ENCODE assay signal across 8 cellular contexts in genomic region chr5:139787568-139788293, GRCh38. TPM values are rescaled to one million over a fixed set of nuclear protein-coding genes. Genes with fewer than 3 reads are reported as not detected.
DNase-seq lines count a peak whose midpoint lies in the region; ATAC-seq and TF ChIP-seq lines count a peak whose summit lies in the region.

No MANE protein-coding gene starts in this region.

- TF ChIP-seq CTCF in DND-41 (IDR thresholded peaks at IDR 0.05; ENCODE audit: borderline replicate concordance, extremely low read depth, low read length, poor library complexity, severe bottlenecking) = peak; percentile 92
- TF ChIP-seq CTCF in GM23338 (conservative IDR thresholded peaks at IDR 0.05; ENCODE audit: low read depth in 2 of 2) = peak; percentile 84 to 93
- TF ChIP-seq CTCF in SK-N-SH (IDR thresholded peaks at IDR 0.05) = peak; percentile 87
- peak; percentile 76 for TF ChIP-seq CTCF in osteocyte (IDR thresholded peaks at IDR 0.05)
- peak; percentile 96 for TF ChIP-seq CTCF in thoracic aorta (IDR thresholded peaks at IDR 0.05)

- H3K4me3 Mint-ChIP-seq in GM23338 (peak overlapping the region; percentile 86), osteocyte (ENCODE audit: unreplicated experiment) (peak overlapping the region; percentile 88)

- peak; percentile 96 for TF ChIP-seq RAD21 in SK-N-SH (IDR thresholded peaks at IDR 0.05; ENCODE audit: low read length)

- no peaks in the 10 kb centered on the region; the same call in 2 of the 3 replicates for H3K36me3 Mint-ChIP-seq in GM23338 (ENCODE audit: low read depth)
- H3K36me3 Mint-ChIP-seq in activated naive CD4-positive, alpha-beta T cell treated with anti-CD3 and anti-CD28 coated beads, Interleukin-2, amount 50 U/mL, for 72 hours = no peaks in the 10 kb centered on the region
- no peaks in the 10 kb centered on the region for H3K36me3 Mint-ChIP-seq in osteocyte (ENCODE audit: unreplicated experiment)

- intact Hi-C loops in head of caudate nucleus (cut with DNase I) = loop anchor here (2.0 to 10.0 kb wide), 5 partner anchors 40 to 367 kb away; no protein-coding TSS in a partner anchor

- H4K20me1 ChIP-seq in DND-41 (ENCODE audit: insufficient read depth, low read length) (peaks cover 10% of the 10 kb centered on the region), GM23338 (replicated peaks; ENCODE audit: insufficient read depth) (no peaks in the 10 kb centered on the region), SK-N-SH (ENCODE audit: insufficient read depth) (no peaks in the 10 kb centered on the region)

- H3K27ac Mint-ChIP-seq in GM23338 = no peak overlapping the region
- H3K27ac Mint-ChIP-seq in activated naive CD4-positive, alpha-beta T cell treated with anti-CD3 and anti-CD28 coated beads, Interleukin-2, amount 50 U/mL, for 72 hours = peak overlapping the region in 1 of 2 donors; percentile 77
- H3K27ac Mint-ChIP-seq in osteocyte (ENCODE audit: unreplicated experiment) = peak overlapping the region; percentile 62

- H3K36me3 ChIP-seq in DND-41 (ENCODE audit: insufficient read depth, low read length) (no peaks in the 10 kb centered on the region), GM23338 (ENCODE audit: insufficient read depth) (no peaks in the 10 kb centered on the region), SK-N-SH (replicated peaks in 1 of 2; ENCODE audit: control insufficient read depth in 1 of 2, insufficient read depth in 2 of 2, low read length in 1 of 2) (no peaks in the 10 kb centered on the region), thoracic aorta (no peaks in the 10 kb centered on the region)

- ATAC-seq in DND-41 (ENCODE audit: insufficient read depth, low read depth) (peak; percentile 89), GM23338 (peak; percentile 79), thoracic aorta (ENCODE audit: insufficient number of reproducible peaks, low FRiP score, low read depth) (peak; percentile 90)
- ATAC-seq in activated naive CD4-positive, alpha-beta T cell treated with anti-CD3 and anti-CD28 coated beads, Interleukin-2, amount 50 U/mL, for 72 hours = peak; percentile 86 to 91

- H3K4me2 ChIP-seq in DND-41 (ENCODE audit: insufficient read depth, low read length) = peak overlapping the region; percentile 54
- H3K4me2 ChIP-seq in GM23338 = peak overlapping the region; percentile 100
- peak overlapping the region; percentile 99 for H3K4me2 ChIP-seq in SK-N-SH

- H3K27ac ChIP-seq in DND-41 (ENCODE audit: low read length) (no peak overlapping the region), GM23338 (ENCODE audit: low read depth) (no peak overlapping the region), SK-N-SH (ENCODE audit: low read depth in 2 of 2, low read length in 1 of 2) (no peak overlapping the region; a peak in 1 of 4 replicates), thoracic aorta (peak overlapping the region; percentile 85 to 95)

- H3K9me3 Mint-ChIP-seq in GM23338 (no peaks in the 10 kb centered on the region), osteocyte (ENCODE audit: unreplicated experiment) (no peaks in the 10 kb centered on the region)
- no peaks in the 10 kb centered on the region for H3K9me3 Mint-ChIP-seq in activated naive CD4-positive, alpha-beta T cell treated with anti-CD3 and anti-CD28 coated beads, Interleukin-2, amount 50 U/mL, for 72 hours

- H2AFZ ChIP-seq in DND-41 (ENCODE audit: low read depth, low read length) = 0 out of 2 replicates have a peak overlapping the region, but pooled peaks have one; percentile 24
- peak overlapping the region; percentile 100 for H2AFZ ChIP-seq in GM23338
- peak overlapping the region; percentile 96 for H2AFZ ChIP-seq in SK-N-SH (ENCODE audit: low read depth)

- H3K4me1 Mint-ChIP-seq in GM23338 (peaks cover 4% of the 10 kb centered on the region), osteocyte (ENCODE audit: unreplicated experiment) (no peaks in the 10 kb centered on the region)

- H3K27me3 ChIP-seq in DND-41 (ENCODE audit: insufficient read depth, low read length, poor library complexity) = peaks cover 5% of the 10 kb centered on the region
- H3K27me3 ChIP-seq in GM23338 (ENCODE audit: insufficient read depth) = peaks cover 45% of the 10 kb centered on the region
- H3K27me3 ChIP-seq in SK-N-SH (ENCODE audit: insufficient read depth) = no peaks in the 10 kb centered on the region; the same call in 1 of the 2 replicates
- no peaks in the 10 kb centered on the region for H3K27me3 ChIP-seq in thoracic aorta (replicated peaks; ENCODE audit: insufficient read depth)

- no peak overlapping the region for H3K9ac ChIP-seq in DND-41 (ENCODE audit: low read depth, low read length)
- peak overlapping the region; percentile 84 for H3K9ac ChIP-seq in SK-N-SH

- H3K9me3 ChIP-seq in DND-41 (ENCODE audit: insufficient read depth, low read length, severe bottlenecking) = no peaks in the 10 kb centered on the region
- no peaks in the 10 kb centered on the region for H3K9me3 ChIP-seq in SK-N-SH
- no peaks in the 10 kb centered on the region for H3K9me3 ChIP-seq in thoracic aorta

- H3K4me1 ChIP-seq in DND-41 (ENCODE audit: insufficient read depth, low read length) (peaks cover 8% of the 10 kb centered on the region), GM23338 (ENCODE audit: insufficient read depth) (peaks cover 3% of the 10 kb centered on the region; the same call in 1 of the 2 replicates), SK-N-SH (ENCODE audit: control insufficient read depth in 1 of 2, insufficient read depth in 2 of 2, low read depth in 1 of 2, low read length in 1 of 2) (peaks cover 0 to 3% of the 10 kb centered on the region in 2 experiments; a peak in 1 of 4 replicates), thoracic aorta (ENCODE audit: control insufficient read depth in 1 of 2, low read depth in 2 of 2) (peaks cover 4 to 8% of the 10 kb centered on the region in 2 donors)

- DNase-seq in DND-41 (peak; percentile 75), GM23338 (ENCODE audit: low spot score) (peak; percentile 89), LoVo (ENCODE audit: low spot score) (peak; percentile 84), SK-N-SH (peak; percentile 98), head of caudate nucleus (peak; percentile 73 to 99 (median 94)), osteocyte (ENCODE audit: extremely low spot score, unreplicated experiment) (peak; percentile 98), thoracic aorta (ENCODE audit: low spot score) (peak; percentile 70)
- peak; percentile 83 to 93 for DNase-seq in activated naive CD4-positive, alpha-beta T cell treated with anti-CD3 and anti-CD28 coated beads, Interleukin-2, amount 50 U/mL, for 72 hours (ENCODE audit: low spot score in 2 of 2)

- POLR2A ChIA-PET in SK-N-SH (lab: Yijun Ruan, JAX) = interaction anchor here (0.9 to 1.6 kb wide), 3 partner anchors 13 to 256 kb away, joined by 3 to 10 read pairs (median 3); partner anchors contain the start of gene NRG2

- CTCF ChIA-PET in SK-N-SH (lab: Yijun Ruan, JAX) = interaction anchor here (0.6 to 13.0 kb wide), 100 partner anchors 9 to 555 kb away, joined by 3 to 484 read pairs (median 4); partner anchors contain the start of genes NRG2 and PSD2

- H3K4me3 ChIP-seq in DND-41 (ENCODE audit: low read depth in 1 of 2, low read length in 2 of 2) (no peak overlapping the region), GM23338 (peak overlapping the region; percentile 97), SK-N-SH (ENCODE audit: low read depth in 2 of 2, low read length in 1 of 2) (peak overlapping the region; percentile 56 to 80), thoracic aorta (peak overlapping the region; percentile 94)

- H3K79me2 ChIP-seq in DND-41 (ENCODE audit: insufficient read depth, low read length) = no peaks in the 10 kb centered on the region
- H3K79me2 ChIP-seq in GM23338 (replicated peaks; ENCODE audit: insufficient read depth) = no peaks in the 10 kb centered on the region
- H3K79me2 ChIP-seq in SK-N-SH (ENCODE audit: insufficient read depth) = no peaks in the 10 kb centered on the region

- TF ChIP-seq EP300 in SK-N-SH (IDR thresholded peaks at IDR 0.05; ENCODE audit: borderline replicate concordance in 1 of 2, low read depth in 1 of 2, low read length in 1 of 2) = no peak

- under 1% methylated on average over 20 of the region's 57 CpGs for WGBS in SK-N-SH (ENCODE audit: low lambda C conversion rate)

- H3K9me2 ChIP-seq in GM23338 (ENCODE audit: insufficient read depth) (no peaks in the 10 kb centered on the region), SK-N-SH (no peaks in the 10 kb centered on the region)

- H3K27me3 Mint-ChIP-seq in GM23338 (ENCODE audit: insufficient read depth, low read depth, poor library complexity) (peaks cover 34% of the 10 kb centered on the region), osteocyte (ENCODE audit: unreplicated experiment) (peaks cover 30% of the 10 kb centered on the region)

- H3F3A ChIP-seq in GM23338 (replicated peaks; ENCODE audit: low read depth) (no peaks in the 10 kb centered on the region), SK-N-SH (replicated peaks; ENCODE audit: insufficient read depth) (no peaks in the 10 kb centered on the region)

TF ChIP-seq in GM23338, 12 proteins besides CTCF, POLR2A, EP300 and RAD21:
- peak; percentile 55 for TF ChIP-seq EZH2 (IDR thresholded peaks at IDR 0.05; ENCODE audit: low read depth, unreplicated experiment)
- TF ChIP-seq POLR2AphosphoS5 (IDR thresholded peaks at IDR 0.05; ENCODE audit: low read depth) = no peak

TF ChIP-seq in SK-N-SH, 30 proteins besides CTCF, POLR2A, EP300 and RAD21 (continues in another document):
- TF ChIP-seq TEAD4 (IDR thresholded peaks at IDR 0.05; ENCODE audit: borderline replicate concordance, insufficient read depth) = no peak
- 0 out of 2 replicates have a peak, but pooled peaks have one; percentile 40 for TF ChIP-seq ZBTB33 (IDR thresholded peaks at IDR 0.05; ENCODE audit: borderline replicate concordance, low read depth)

RNA-seq across cellular contexts. Expression of gene PSD2, which starts 7.9 kb away (rescaled TPM):
- total RNA-seq in GM23338 (2014; rRNA removed; shearing (Covaris generic)) = 0.10 TPM in 1 of 2 replicates, not detected in the other
- polyA plus RNA-seq in GM23338 (2016; fragmentation: Nextera tagmentation; extraction: Ambion mirVana) = 0.08 and 0.17 TPM in 2 replicates
- 0.15 TPM in 2 replicates for polyA plus RNA-seq in SK-N-SH (2012; rRNA removed)
- polyA plus RNA-seq in SK-N-SH (2012; cell fraction: cytosol; rRNA removed) = 0.09 and 0.13 TPM in 2 replicates
- polyA plus RNA-seq in SK-N-SH (2012; cell fraction: nucleus; rRNA removed) = 0.62 and 0.63 TPM in 2 replicates
- not detected for total RNA-seq in activated naive CD4-positive, alpha-beta T cell treated with anti-CD3 and anti-CD28 coated beads, Interleukin-2, amount 50 U/mL, for 72 hours
- 0.57 and 0.62 TPM in 2 replicates for total RNA-seq in osteocyte
- under 1 TPM; 0.14 to 0.41 TPM for total RNA-seq in thoracic aorta

Comparison
In these comparisons a context has a peak if more than half of its experiments do, and no peak if none do; other contexts are left out.
1. H2AFZ ChIP-seq: peak in every context shown above with its lines; median percentile 100 in GM23338; 96 in SK-N-SH; 24 in DND-41.
2. H3K27ac ChIP-seq: peak in thoracic aorta (2 of 2); none in DND-41 (single experiment), GM23338 (single experiment) and SK-N-SH (0 of 2).
3. H3K4me3 ChIP-seq: peak in GM23338 (single experiment), SK-N-SH (2 of 2) and thoracic aorta (single experiment); none in DND-41 (0 of 2).
4. Peak in every context shown above with its lines, with median percentiles within 50 percentile points of each other: ATAC-seq, DNase-seq, H3K4me2 ChIP-seq and CTCF ChIP-seq.